In the genomic region with DNA sequence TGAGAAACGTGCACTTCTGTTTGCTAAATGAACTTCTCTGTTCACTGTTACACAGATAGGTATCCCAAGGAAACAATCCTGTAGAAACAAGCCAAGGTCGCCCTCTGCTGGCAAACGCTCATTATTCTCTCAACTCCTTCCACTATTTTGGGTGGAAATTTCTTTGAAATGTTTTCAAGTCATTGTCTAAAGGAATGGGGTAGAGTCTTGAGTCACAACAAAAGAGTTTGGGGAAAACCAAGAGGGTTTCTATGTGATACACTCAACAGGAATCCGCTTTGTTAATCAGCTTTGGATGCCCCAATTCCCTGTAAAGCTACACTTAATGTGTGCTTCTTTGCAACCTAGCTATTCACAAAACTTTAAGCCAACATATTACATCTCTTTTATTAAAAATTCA, we compare ENCODE assay signal across 1 cellular context.
TF ChIP-seq lines count a peak whose summit lies in the region.

No MANE protein-coding gene starts in this region.

TF ChIP-seq in endothelial cell of umbilical vein, 7 proteins besides CTCF, POLR2A, EP300 and RAD21:
- TF ChIP-seq MAX (IDR thresholded peaks at IDR 0.05; ENCODE audit: insufficient read depth, insufficient read length) (no peak), JUN (IDR thresholded peaks at IDR 0.05; ENCODE audit: borderline replicate concordance, insufficient read depth, insufficient read length, low read depth) (no peak), MYC (IDR thresholded peaks at IDR 0.05; ENCODE audit: low read depth, low read length) (no peak), EZH2 (IDR thresholded peaks at IDR 0.05; ENCODE audit: borderline replicate concordance, low read depth, low read length, severe bottlenecking) (no peak), FOS (IDR thresholded peaks at IDR 0.05; ENCODE audit: borderline replicate concordance, insufficient read depth, low read length) (no peak), GATA2 (IDR thresholded peaks at IDR 0.05; ENCODE audit: insufficient read depth, insufficient read length, low read depth, low read length) (no peak), POLR2AphosphoS5 (IDR thresholded peaks at IDR 0.05; ENCODE audit: insufficient read depth, low read depth, low read length) (no peak)
